ENCODE assay signal across 2 cellular contexts in genomic region chr1:211875541-211875940, GRCh38.
TF ChIP-seq lines count a peak whose summit lies in the region.

No MANE protein-coding gene starts in this region.

TF ChIP-seq in HEK293, 187 proteins besides CTCF, POLR2A, EP300 and RAD21:
- TF ChIP-seq PRDM10 (tag by site-specific recombination; IDR thresholded peaks at IDR 0.05) (peak; percentile 84), ZFP69B (tag by site-specific recombination; IDR thresholded peaks at IDR 0.05) (no peak), YY1 (tag by site-specific recombination; IDR thresholded peaks at IDR 0.05) (no peak), ZNF266 (tag by site-specific recombination; IDR thresholded peaks at IDR 0.05; ENCODE audit: low read depth) (no peak)

TF ChIP-seq in K562, 482 proteins besides CTCF, POLR2A, EP300 and RAD21:
- TF ChIP-seq PRDM10 (IDR thresholded peaks at IDR 0.05; ENCODE audit: partially characterized antibody) (peak; percentile 89), BRD4 (IDR thresholded peaks at IDR 0.05) (no peak)
